8 cellular contexts compared by ENCODE assay signal in the genomic region with DNA sequence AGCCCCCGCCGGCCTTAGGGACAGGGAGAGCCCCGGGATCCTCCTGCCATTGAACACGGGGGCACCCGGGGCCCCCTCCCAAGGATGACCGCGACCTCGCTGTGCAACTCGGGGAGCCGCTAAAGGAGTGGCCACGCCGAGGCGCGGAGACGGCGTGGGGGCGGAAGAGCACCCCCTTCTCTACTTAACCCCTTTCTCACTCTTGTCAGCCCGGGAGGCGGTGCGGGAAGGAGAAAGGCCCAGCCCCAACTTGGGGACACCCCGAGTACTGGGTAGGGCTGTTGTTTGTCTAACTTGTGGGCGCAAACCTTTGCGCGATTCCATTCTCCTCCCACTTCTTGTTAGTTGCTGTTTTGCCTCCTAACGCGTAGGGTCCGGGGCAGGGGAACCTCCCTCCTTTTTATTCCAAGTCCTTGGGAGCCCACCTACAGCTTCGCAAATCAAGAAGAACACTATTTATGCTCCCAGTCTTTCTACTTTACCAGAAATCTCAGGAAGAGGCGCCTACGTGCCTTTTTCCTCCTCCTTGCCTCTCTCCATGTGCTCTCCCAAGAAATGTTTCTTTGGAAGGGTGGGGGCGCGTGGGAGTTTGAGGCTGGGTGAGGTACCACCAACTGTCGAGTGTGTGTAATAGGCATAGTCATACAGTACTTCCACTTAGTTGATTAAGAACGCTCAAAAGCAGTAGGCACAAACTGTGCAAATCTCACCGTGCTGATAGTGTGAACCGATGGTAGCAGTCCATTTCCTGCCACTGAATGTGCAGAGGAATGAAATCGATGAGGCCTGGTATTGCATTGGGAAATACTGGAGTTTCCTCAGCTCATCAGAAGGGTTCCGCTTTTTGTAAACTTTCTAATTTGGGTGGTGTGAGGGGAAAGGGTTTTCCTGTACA. TPM values are rescaled to one million over a fixed set of nuclear protein-coding genes. Genes with fewer than 3 reads are reported as not detected.
A peak's percentile ranks its signal among the peaks of the same experiment; 100 is the strongest.
DNase-seq lines count a peak whose midpoint lies in the region; ATAC-seq and TF ChIP-seq lines count a peak whose summit lies in the region.

No MANE protein-coding gene starts in this region.

- H3K27me3 Mint-ChIP-seq in chondrocyte (ENCODE audit: low read depth): no peaks in the 10 kb centered on the region

- H3K4me3 ChIP-seq in BLaER1 (peak overlapping the region; percentile 84), liver (ENCODE audit: low read depth in 1 of 3, low read length in 3 of 3) (peak overlapping the region; percentile 73 to 86 (median 83))

- under 1% methylated on average over 38 of the region's 38 CpGs for WGBS in liver

- H3K4me2 ChIP-seq in BLaER1: peak overlapping the region; percentile 56

- peak overlapping the region; percentile 71 for H3K27ac Mint-ChIP-seq in chondrocyte (ENCODE audit: unreplicated experiment)

- H3K36me3 ChIP-seq in BLaER1 (no peaks in the 10 kb centered on the region), liver (ENCODE audit: control insufficient read depth in 4 of 4, insufficient read depth in 3 of 4, low read depth in 1 of 4, low read length in 3 of 4) (no peaks in the 10 kb centered on the region)

- peak overlapping the region; percentile 84 for H3K9ac ChIP-seq in BLaER1
- H3K9ac ChIP-seq in liver (ENCODE audit: low read depth in 1 of 2, low read length in 2 of 2): peak overlapping the region; percentile 38 to 66

- peak; percentile 41 for TF ChIP-seq CTCF in chondrocyte (IDR thresholded peaks at IDR 0.05)
- TF ChIP-seq CTCF in liver (IDR thresholded peaks at IDR 0.05; ENCODE audit: low read depth, low read length, missing input control): no peak

- peaks cover 26% of the 10 kb centered on the region for H3K4me1 Mint-ChIP-seq in chondrocyte (ENCODE audit: low read depth)

- H3K4me1 ChIP-seq in BLaER1 (peaks cover 16% of the 10 kb centered on the region; the same call in 1 of the 2 replicates), liver (ENCODE audit: control insufficient read depth in 4 of 4, insufficient read depth in 4 of 4, low read length in 3 of 4) (peaks cover 0 to 9% (median 6%) of the 10 kb centered on the region in 4 donors)

- DNase-seq in UCSD-AML1 (lab: John Stamatoyannopoulos, UW; ENCODE audit: unreplicated experiment) (peak; percentile 44), chondrocyte (ENCODE audit: low spot score) (no peak), NCI-H1048 (lab: John Stamatoyannopoulos, UW) (no peak)
- DNase-seq in stimulated activated CD4-positive, alpha-beta T cell treated with anti-CD3 and anti-CD28 coated beads, Interleukin-4, amount 100 ng/mL, for 48 hours (ENCODE audit: low read depth in 2 of 2): peak; percentile 34 to 43

- TF ChIP-seq RAD21 in liver (IDR thresholded peaks at IDR 0.05): peak in 1 of 2 donors; percentile 31

- H3K27ac ChIP-seq in BLaER1 (peak overlapping the region; percentile 79), liver (ENCODE audit: low read depth in 1 of 2, low read length in 2 of 2) (peak overlapping the region; percentile 61 to 78)

- peak overlapping the region; percentile 98 for H3K4me3 Mint-ChIP-seq in chondrocyte (ENCODE audit: unreplicated experiment)

- H3K9me3 Mint-ChIP-seq in chondrocyte (ENCODE audit: low read depth): no peaks in the 10 kb centered on the region

- ATAC-seq in GM19452 (IDR thresholded peaks at IDR 0.05; ENCODE audit: unreplicated experiment) (peak; percentile 5), HG03571 (IDR thresholded peaks at IDR 0.05; ENCODE audit: unreplicated experiment) (peak; percentile 26)

- peaks cover 12% of the 10 kb centered on the region; the same call in 1 of the 2 replicates for H4K20me1 ChIP-seq in BLaER1

- peaks cover 5% of the 10 kb centered on the region; the same call in 1 of the 2 replicates for H3K9me3 ChIP-seq in BLaER1
- H3K9me3 ChIP-seq in liver (ENCODE audit: control insufficient read depth in 4 of 4, low read length in 3 of 4): no peaks in the 10 kb centered on the region

- peaks cover 2% of the 10 kb centered on the region for H3K36me3 Mint-ChIP-seq in chondrocyte (ENCODE audit: low read depth)

- H3K27me3 ChIP-seq in BLaER1 (peaks cover 74% of the 10 kb centered on the region), liver (ENCODE audit: control insufficient read depth in 4 of 4, insufficient read depth in 4 of 4, low read length in 3 of 4) (no peaks in the 10 kb centered on the region)

TF ChIP-seq in liver, 16 proteins besides CTCF, POLR2A, EP300 and RAD21:
- TF ChIP-seq ATF3 (IDR thresholded peaks at IDR 0.05): peak; percentile 13
- TF ChIP-seq ZBTB33 (IDR thresholded peaks at IDR 0.05): no peak
- peak; percentile 11 for TF ChIP-seq SP1 (IDR thresholded peaks at IDR 0.05)
- TF ChIP-seq EGR1 (IDR thresholded peaks at IDR 0.05; ENCODE audit: low read depth in 2 of 2): no peak
- peak; percentile 33 for TF ChIP-seq TAF1 (conservative IDR thresholded peaks at IDR 0.05)
- TF ChIP-seq JUND (IDR thresholded peaks at IDR 0.05): peak in 1 of 2 donors; percentile 7
- no peak for TF ChIP-seq YY1 (IDR thresholded peaks at IDR 0.05)
- TF ChIP-seq, protein P1, sequence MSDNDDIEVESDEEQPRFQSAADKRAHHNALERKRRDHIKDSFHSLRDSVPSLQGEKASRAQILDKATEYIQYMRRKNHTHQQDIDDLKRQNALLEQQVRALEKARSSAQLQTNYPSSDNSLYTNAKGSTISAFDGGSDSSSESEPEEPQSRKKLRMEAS (IDR thresholded peaks at IDR 0.05): peak; percentile 24
- TF ChIP-seq, protein P2, sequence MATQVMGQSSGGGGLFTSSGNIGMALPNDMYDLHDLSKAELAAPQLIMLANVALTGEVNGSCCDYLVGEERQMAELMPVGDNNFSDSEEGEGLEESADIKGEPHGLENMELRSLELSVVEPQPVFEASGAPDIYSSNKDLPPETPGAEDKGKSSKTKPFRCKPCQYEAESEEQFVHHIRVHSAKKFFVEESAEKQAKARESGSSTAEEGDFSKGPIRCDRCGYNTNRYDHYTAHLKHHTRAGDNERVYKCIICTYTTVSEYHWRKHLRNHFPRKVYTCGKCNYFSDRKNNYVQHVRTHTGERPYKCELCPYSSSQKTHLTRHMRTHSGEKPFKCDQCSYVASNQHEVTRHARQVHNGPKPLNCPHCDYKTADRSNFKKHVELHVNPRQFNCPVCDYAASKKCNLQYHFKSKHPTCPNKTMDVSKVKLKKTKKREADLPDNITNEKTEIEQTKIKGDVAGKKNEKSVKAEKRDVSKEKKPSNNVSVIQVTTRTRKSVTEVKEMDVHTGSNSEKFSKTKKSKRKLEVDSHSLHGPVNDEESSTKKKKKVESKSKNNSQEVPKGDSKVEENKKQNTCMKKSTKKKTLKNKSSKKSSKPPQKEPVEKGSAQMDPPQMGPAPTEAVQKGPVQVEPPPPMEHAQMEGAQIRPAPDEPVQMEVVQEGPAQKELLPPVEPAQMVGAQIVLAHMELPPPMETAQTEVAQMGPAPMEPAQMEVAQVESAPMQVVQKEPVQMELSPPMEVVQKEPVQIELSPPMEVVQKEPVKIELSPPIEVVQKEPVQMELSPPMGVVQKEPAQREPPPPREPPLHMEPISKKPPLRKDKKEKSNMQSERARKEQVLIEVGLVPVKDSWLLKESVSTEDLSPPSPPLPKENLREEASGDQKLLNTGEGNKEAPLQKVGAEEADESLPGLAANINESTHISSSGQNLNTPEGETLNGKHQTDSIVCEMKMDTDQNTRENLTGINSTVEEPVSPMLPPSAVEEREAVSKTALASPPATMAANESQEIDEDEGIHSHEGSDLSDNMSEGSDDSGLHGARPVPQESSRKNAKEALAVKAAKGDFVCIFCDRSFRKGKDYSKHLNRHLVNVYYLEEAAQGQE (IDR thresholded peaks at IDR 0.05): peak; percentile 14
- peak; percentile 12 to 32 for TF ChIP-seq HNF4A (conservative IDR thresholded peaks at IDR 0.05)
- peak in 1 of 2 donors; percentile 6 for TF ChIP-seq RXRA (IDR thresholded peaks at IDR 0.05)

RNA-seq across cellular contexts. Expression of gene DIAPH2, which starts 0.8 kb away (rescaled TPM):
- total RNA-seq in chondrocyte (6.9 to 14.5 TPM (median 14.3 TPM) in 3 replicates), liver (10 to 100 TPM in 1 of 2 donors, 1 to 10 TPM in 1; 5.1 to 16.6 TPM)
- polyA plus RNA-seq in liver: 1 to 10 TPM; 2.7 to 5.5 TPM

Comparison
In these comparisons a context has a peak if more than half of its experiments do, and no peak if none do; other contexts are left out.
1. DNase-seq: peak in UCSD-AML1 (single experiment) and stimulated activated CD4-positive, alpha-beta T cell treated with anti-CD3 and anti-CD28 coated beads, Interleukin-4, amount 100 ng/mL, for 48 hours (2 of 2); none in chondrocyte (single experiment) and NCI-H1048 (single experiment).